ENCODE assay signal across 8 cellular contexts in genomic region chr1:26537951-26538352, GRCh38. TPM values are rescaled to one million over a fixed set of nuclear protein-coding genes. Genes with fewer than 3 reads are reported as not detected.
DNase-seq lines count a peak whose midpoint lies in the region; ATAC-seq and TF ChIP-seq lines count a peak whose summit lies in the region.

No MANE protein-coding gene starts in this region.

- H3K4me3 Mint-ChIP-seq in Caco-2 (ENCODE audit: unreplicated experiment): no peak overlapping the region
- no peak overlapping the region for H3K4me3 Mint-ChIP-seq in activated CD4-positive, alpha-beta memory T cell treated with anti-CD3 and anti-CD28 coated beads, Interleukin-2, amount 10 ng/mL, durations not matched to agents 7 days and 5 days

- TF ChIP-seq CTCF in Caco-2 (IDR thresholded peaks at IDR 0.05; ENCODE audit: insufficient read depth in 1 of 2, low read depth in 1 of 2, low read length in 1 of 2, severe bottlenecking in 1 of 2, unreplicated experiment in 1 of 2): peak in 1 of 2 experiments; percentile 28
- TF ChIP-seq CTCF in ascending aorta (IDR thresholded peaks at IDR 0.05): peak in 1 of 3 experiments; percentile 15

- no TSS peak for BruUV-seq in Caco-2 (replicated peaks; lab: Mats Ljungman, UMichigan)

- H3K27me3 ChIP-seq in Caco-2 (replicated peaks; ENCODE audit: control insufficient read depth, insufficient read depth, low read length) (no peaks in the 10 kb centered on the region), ascending aorta (no peaks in the 10 kb centered on the region)

- no peaks in the 10 kb centered on the region for H3K9me3 ChIP-seq in Caco-2
- no peaks in the 10 kb centered on the region for H3K9me3 ChIP-seq in ascending aorta

- H3K27ac ChIP-seq in ascending aorta: no peak overlapping the region

- DNase-seq in Caco-2 (peak; percentile 48 to 55), HT1080 (ENCODE audit: low read depth) (peak; percentile 29), left lobe of liver (ENCODE audit: low spot score) (no peak), ureter (ENCODE audit: low spot score) (no peak), ascending aorta (ENCODE audit: low spot score in 2 of 2) (no peak), NCI-H128 (lab: John Stamatoyannopoulos, UW; ENCODE audit: unreplicated experiment) (no peak)
- DNase-seq in activated CD4-positive, alpha-beta memory T cell treated with anti-CD3 and anti-CD28 coated beads, Interleukin-2, amount 10 ng/mL, durations not matched to agents 7 days and 5 days: no peak

- H3K4me1 ChIP-seq in Caco-2 (peaks cover 7% of the 10 kb centered on the region; the same call in 1 of the 2 replicates), ascending aorta (no peaks in the 10 kb centered on the region)

- H3K4me3 ChIP-seq in Caco-2 (ENCODE audit: low read depth, low read length): no peak overlapping the region
- no peak overlapping the region for H3K4me3 ChIP-seq in ascending aorta

- H3K27ac Mint-ChIP-seq in Caco-2 (ENCODE audit: unreplicated experiment): no peak overlapping the region
- peak overlapping the region; percentile 96 for H3K27ac Mint-ChIP-seq in activated CD4-positive, alpha-beta memory T cell treated with anti-CD3 and anti-CD28 coated beads, Interleukin-2, amount 10 ng/mL, durations not matched to agents 7 days and 5 days

- CTCF ChIA-PET in Caco-2 (lab: Charles Lee): interaction anchor here (0.6 to 2.2 kb wide), 3 partner anchors 8 to 1941 kb away, joined by 4 to 12 read pairs (median 7); partner anchors contain the start of gene RPS6KA1
- CTCF ChIA-PET in activated CD4-positive, alpha-beta memory T cell treated with anti-CD3 and anti-CD28 coated beads, Interleukin-2, amount 10 ng/mL, durations not matched to agents 7 days and 5 days (lab: Charles Lee): interaction anchor here (0.8 to 6.2 kb wide), 21 partner anchors 8 to 295 kb away, joined by 3 to 89 read pairs (median 5); partner anchors contain the start of genes PIGV and RPS6KA1

- ATAC-seq in left lobe of liver: peak; percentile 46
- no peak for ATAC-seq in GM21423 (IDR thresholded peaks at IDR 0.05; ENCODE audit: unreplicated experiment)

- intact Hi-C loops in Caco-2 (cut with micrococcal nuclease; ENCODE audit: unreplicated experiment): no loop called here
- intact Hi-C loops in ascending aorta (cut with DNase I): no loop called here

- peaks cover 2% of the 10 kb centered on the region; the same call in 1 of the 2 replicates for H3K36me3 ChIP-seq in Caco-2 (ENCODE audit: control insufficient read depth, insufficient read depth, low read length)
- no peaks in the 10 kb centered on the region for H3K36me3 ChIP-seq in ascending aorta

- no peaks in the 10 kb centered on the region for H3K4me1 Mint-ChIP-seq in Caco-2 (ENCODE audit: low read depth, unreplicated experiment)
- H3K4me1 Mint-ChIP-seq in activated CD4-positive, alpha-beta memory T cell treated with anti-CD3 and anti-CD28 coated beads, Interleukin-2, amount 10 ng/mL, durations not matched to agents 7 days and 5 days: peaks cover 85% of the 10 kb centered on the region

- no peaks in the 10 kb centered on the region for H3K9me3 Mint-ChIP-seq in Caco-2 (ENCODE audit: unreplicated experiment)
- H3K9me3 Mint-ChIP-seq in activated CD4-positive, alpha-beta memory T cell treated with anti-CD3 and anti-CD28 coated beads, Interleukin-2, amount 10 ng/mL, durations not matched to agents 7 days and 5 days: no peaks in the 10 kb centered on the region

- peaks cover 13% of the 10 kb centered on the region for H3K36me3 Mint-ChIP-seq in Caco-2 (ENCODE audit: insufficient read depth, unreplicated experiment)
- peaks cover 13% of the 10 kb centered on the region for H3K36me3 Mint-ChIP-seq in activated CD4-positive, alpha-beta memory T cell treated with anti-CD3 and anti-CD28 coated beads, Interleukin-2, amount 10 ng/mL, durations not matched to agents 7 days and 5 days (ENCODE audit: low read depth)

- POLR2A ChIA-PET in Caco-2 (lab: Charles Lee): interaction anchor here (0.6 kb wide), 1 partner anchor 14 kb away, joined by 3 read pairs; no protein-coding TSS in a partner anchor
- POLR2A ChIA-PET in activated CD4-positive, alpha-beta memory T cell treated with anti-CD3 and anti-CD28 coated beads, Interleukin-2, amount 10 ng/mL, durations not matched to agents 7 days and 5 days (lab: Charles Lee): interaction anchor here (1.0 to 6.7 kb wide), 6 partner anchors 8 to 327 kb away, joined by 3 to 88 read pairs (median 8); partner anchors contain the start of genes HMGN2 and RPS6KA1

- H3K27me3 Mint-ChIP-seq in Caco-2 (ENCODE audit: insufficient read depth, unreplicated experiment): no peaks in the 10 kb centered on the region
- no peaks in the 10 kb centered on the region for H3K27me3 Mint-ChIP-seq in activated CD4-positive, alpha-beta memory T cell treated with anti-CD3 and anti-CD28 coated beads, Interleukin-2, amount 10 ng/mL, durations not matched to agents 7 days and 5 days

RNA-seq across cellular contexts. Expression of gene RPS6KA1, which starts 8.4 kb away (rescaled TPM):
- 26.9 and 29.0 TPM in 2 replicates for total RNA-seq in Caco-2 (2022)
- 30.2 and 35.1 TPM in 2 replicates for total RNA-seq in HT1080 (2014; rRNA removed; shearing (Covaris generic))
- 15.8 and 15.9 TPM in 2 replicates for polyA plus RNA-seq in HT1080 (2015; cell fraction: cytosol; rRNA removed)
- 14.8 and 16.4 TPM in 2 replicates for polyA plus RNA-seq in HT1080 (2015; cell fraction: nucleus; rRNA removed)
- total RNA-seq in activated CD4-positive, alpha-beta memory T cell treated with anti-CD3 and anti-CD28 coated beads, Interleukin-2, amount 10 ng/mL, durations not matched to agents 7 days and 5 days: 100 to 1,000 TPM; 170 to 175 TPM
- 12.9 TPM for total RNA-seq in left lobe of liver
- total RNA-seq in ureter: 23.2 TPM
- 9.6 TPM for total RNA-seq in ascending aorta

Comparison
In these comparisons a context has a peak if more than half of its experiments do, and no peak if none do; other contexts are left out.
1. DNase-seq: peak in Caco-2 (2 of 2) and HT1080 (single experiment); none in activated CD4-positive, alpha-beta memory T cell treated with anti-CD3 and anti-CD28 coated beads, Interleukin-2, amount 10 ng/mL, durations not matched to agents 7 days and 5 days (single experiment), left lobe of liver (single experiment), ureter (single experiment), ascending aorta (0 of 2) and NCI-H128 (single experiment).